In genomic region chr4:167652267-167652666, GRCh38 we compare ENCODE assay signal across 25 cellular contexts.
A peak's percentile ranks its signal among the peaks of the same experiment; 100 is the strongest.
DNase-seq lines count a peak whose midpoint lies in the region; ATAC-seq and TF ChIP-seq lines count a peak whose summit lies in the region.
"Had no signal": no experiment of that assay in that cellular context is flagged by ENCODE, and none has a peak within 500 bp of the region (broad histone marks: within the 10 kb centered on the region; RNA-seq: fewer than 3 reads in every experiment).

No MANE protein-coding gene starts in this region.

- H3K4me3 Mint-ChIP-seq in chondrocyte (ENCODE audit: unreplicated experiment) = no peak overlapping the region
- H3K4me3 Mint-ChIP-seq: CD14-positive monocyte; CD4-positive, alpha-beta memory T cell; CD4-positive, CD25-positive, alpha-beta regulatory T cell; CD8-positive, alpha-beta memory T cell had no signal

- H3K23ac ChIP-seq in neuronal stem cell (ENCODE audit: low read depth, low read length, poor library complexity) = no peak overlapping the region

- no peak for TF ChIP-seq RAD21 in SK-N-SH (IDR thresholded peaks at IDR 0.05; ENCODE audit: low read length)

- H2AK5ac ChIP-seq in neuronal stem cell (ENCODE audit: low read depth, low read length) = no peak overlapping the region

- no peak overlapping the region for H3K14ac ChIP-seq in neuronal stem cell (ENCODE audit: low read length)

- POLR2A ChIA-PET in SK-N-SH (lab: Yijun Ruan, JAX) = no interaction called here

- no peak overlapping the region for H2BK15ac ChIP-seq in neuronal stem cell (ENCODE audit: low read length)

- H3K9me3 Mint-ChIP-seq in chondrocyte (ENCODE audit: low read depth) = peaks cover 12% of the 10 kb centered on the region

- H3K79me2 ChIP-seq in SK-N-SH (ENCODE audit: insufficient read depth) = no peaks in the 10 kb centered on the region

- no peaks in the 10 kb centered on the region for H3K27me3 ChIP-seq in heart left ventricle
- H3K27me3 ChIP-seq in neuronal stem cell (ENCODE audit: control insufficient read depth in 3 of 3, insufficient read depth in 3 of 3, low read depth in 1 of 3, low read length in 3 of 3) = no peaks in the 10 kb centered on the region
- no peaks in the 10 kb centered on the region for H3K27me3 ChIP-seq in upper lobe of right lung
- no peaks in the 10 kb centered on the region for H3K27me3 ChIP-seq in SK-N-SH (ENCODE audit: insufficient read depth)
- H3K27me3 ChIP-seq: BE2C, BLaER1 had no signal

- DNase-seq in left cardiac atrium (peak; percentile 14), heart left ventricle (no peak), chondrocyte (ENCODE audit: low spot score) (peak; percentile 63), neuronal stem cell (ENCODE audit: low spot score) (no peak), upper lobe of right lung (no peak), SK-N-SH (no peak), sciatic nerve (ENCODE audit: low spot score) (no peak)
- DNase-seq: 8988T; ACHN; BE2C; C1 segment of cervical spinal cord; CD4-positive, alpha-beta memory T cell; CD4-positive, CD25-positive, alpha-beta regulatory T cell; CD8-positive, alpha-beta memory T cell; COR-L47; DMS 273 treated with DMSO at 0.1 percent for 48 hours; DMS153; DMS53; DMS79; DND-41; EL; GDM1 had no signal

- H2BK120ac ChIP-seq in neuronal stem cell (ENCODE audit: low read depth, low read length) = no peak overlapping the region

- H3K9ac ChIP-seq in neuronal stem cell (ENCODE audit: low read depth, low read length, poor library complexity) (no peak overlapping the region), SK-N-SH (no peak overlapping the region)
- H3K9ac ChIP-seq: BLaER1 had no signal

- ATAC-seq in left cardiac atrium (no peak), heart left ventricle (no peak), upper lobe of right lung (peak; percentile 38), sciatic nerve (no peak)
- ATAC-seq: GM12878 had no signal

- TF ChIP-seq POLR2A in heart left ventricle (IDR thresholded peaks at IDR 0.05) = no peak

- peaks cover 10% of the 10 kb centered on the region for H3K27me3 Mint-ChIP-seq in chondrocyte (ENCODE audit: low read depth)
- H3K27me3 Mint-ChIP-seq: CD4-positive, alpha-beta memory T cell; CD4-positive, CD25-positive, alpha-beta regulatory T cell; CD8-positive, alpha-beta memory T cell had no signal

- no peak overlapping the region for H3K4ac ChIP-seq in neuronal stem cell (ENCODE audit: low read length)

- intact Hi-C loops in left cardiac atrium (cut with DNase I) = no loop called here
- intact Hi-C loops in heart left ventricle (cut with DNase I) = no loop called here
- intact Hi-C loops in upper lobe of right lung (cut with DNase I) = no loop called here
- intact Hi-C loops in sciatic nerve (cut with DNase I) = no loop called here

- H3K36me3 ChIP-seq in heart left ventricle = no peaks in the 10 kb centered on the region
- no peaks in the 10 kb centered on the region for H3K36me3 ChIP-seq in neuronal stem cell (replicated peaks in 1 of 2; ENCODE audit: control insufficient read depth in 2 of 2, insufficient read depth in 2 of 2, low read length in 2 of 2)
- no peaks in the 10 kb centered on the region for H3K36me3 ChIP-seq in upper lobe of right lung
- H3K36me3 ChIP-seq in SK-N-SH (replicated peaks in 1 of 2; ENCODE audit: control insufficient read depth in 1 of 2, insufficient read depth in 2 of 2, low read length in 1 of 2) = no peaks in the 10 kb centered on the region
- H3K36me3 ChIP-seq: BE2C, BLaER1 had no signal

- H3K27ac Mint-ChIP-seq in chondrocyte (ENCODE audit: unreplicated experiment) = no peak overlapping the region
- H3K27ac Mint-ChIP-seq: CD14-positive monocyte; CD4-positive, alpha-beta memory T cell; CD4-positive, CD25-positive, alpha-beta regulatory T cell; CD8-positive, alpha-beta memory T cell had no signal

- no peaks in the 10 kb centered on the region for H4K20me1 ChIP-seq in SK-N-SH (ENCODE audit: insufficient read depth)
- H4K20me1 ChIP-seq: BLaER1 had no signal

- WGBS in heart left ventricle, 4 donors = 55 to 76% (median 62%) methylated on average over 3 to 4 of the region's 4 CpGs
- no CpG with 5 or more reads among the region's 4 CpGs for WGBS in neuronal stem cell (ENCODE audit: extremely low coverage in 2 of 2, insufficient read length in 2 of 2, insufficient replicate concordance in 1 of 2), 2 donors
- WGBS in SK-N-SH (ENCODE audit: low lambda C conversion rate) = 10% methylated on average over 4 of the region's 4 CpGs

- H3K79me1 ChIP-seq in neuronal stem cell (ENCODE audit: low read depth, low read length) = no peaks in the 10 kb centered on the region

- H2AFZ ChIP-seq in neuronal stem cell (ENCODE audit: low read length) (no peak overlapping the region), SK-N-SH (ENCODE audit: low read depth) (no peak overlapping the region)

- H3K36me3 Mint-ChIP-seq in chondrocyte (ENCODE audit: low read depth) = no peaks in the 10 kb centered on the region
- H3K36me3 Mint-ChIP-seq: CD14-positive monocyte; CD4-positive, alpha-beta memory T cell; CD4-positive, CD25-positive, alpha-beta regulatory T cell; CD8-positive, alpha-beta memory T cell had no signal

- no peak overlapping the region for H3K27ac ChIP-seq in heart left ventricle
- H3K27ac ChIP-seq in neuronal stem cell (replicated peaks; ENCODE audit: low read length) = no peak overlapping the region
- no peak overlapping the region for H3K27ac ChIP-seq in upper lobe of right lung
- H3K27ac ChIP-seq in SK-N-SH (ENCODE audit: low read depth in 2 of 2, low read length in 1 of 2) = no peak overlapping the region
- H3K27ac ChIP-seq: BLaER1 had no signal

- H4K91ac ChIP-seq in neuronal stem cell (ENCODE audit: low read depth, low read length, poor library complexity) = no peak overlapping the region

- TF ChIP-seq CTCF in heart left ventricle (IDR thresholded peaks at IDR 0.05) (no peak), chondrocyte (IDR thresholded peaks at IDR 0.05) (no peak), upper lobe of right lung (IDR thresholded peaks at IDR 0.05) (no peak), SK-N-SH (IDR thresholded peaks at IDR 0.05) (no peak)

- no peak for TF ChIP-seq EP300 in SK-N-SH (IDR thresholded peaks at IDR 0.05; ENCODE audit: borderline replicate concordance in 1 of 2, low read depth in 1 of 2, low read length in 1 of 2)

- no peaks in the 10 kb centered on the region for H3K4me1 Mint-ChIP-seq in chondrocyte (ENCODE audit: low read depth)
- H3K4me1 Mint-ChIP-seq: CD14-positive monocyte; CD4-positive, alpha-beta memory T cell; CD4-positive, CD25-positive, alpha-beta regulatory T cell; CD8-positive, alpha-beta memory T cell had no signal

- no peak overlapping the region for H2BK12ac ChIP-seq in neuronal stem cell (ENCODE audit: low read length)

- no peak overlapping the region for H3K4me3 ChIP-seq in heart left ventricle
- H3K4me3 ChIP-seq in neuronal stem cell (ENCODE audit: low read length in 2 of 2) = no peak overlapping the region
- H3K4me3 ChIP-seq in upper lobe of right lung = no peak overlapping the region
- no peak overlapping the region for H3K4me3 ChIP-seq in SK-N-SH (ENCODE audit: low read depth in 2 of 2, low read length in 1 of 2)
- H3K4me3 ChIP-seq: BLaER1, GM12878 had no signal

- no peak overlapping the region for H4K8ac ChIP-seq in neuronal stem cell (ENCODE audit: low read depth, low read length)

- H2BK5ac ChIP-seq in neuronal stem cell (ENCODE audit: low read length) = no peak overlapping the region

- H3F3A ChIP-seq in SK-N-SH (replicated peaks; ENCODE audit: insufficient read depth) = no peaks in the 10 kb centered on the region

- CTCF ChIA-PET in SK-N-SH (lab: Yijun Ruan, JAX) = interaction anchor here (1.4 kb wide), 1 partner anchor 29 kb away, joined by 3 read pairs; no protein-coding TSS in a partner anchor

- no peaks in the 10 kb centered on the region for H3K9me2 ChIP-seq in SK-N-SH

- H3K4me1 ChIP-seq in heart left ventricle (no peaks in the 10 kb centered on the region), neuronal stem cell (ENCODE audit: control insufficient read depth in 2 of 2, insufficient read depth in 1 of 2, low read depth in 1 of 2, low read length in 2 of 2) (no peaks in the 10 kb centered on the region), upper lobe of right lung (no peaks in the 10 kb centered on the region), SK-N-SH (ENCODE audit: control insufficient read depth in 1 of 2, insufficient read depth in 2 of 2, low read depth in 1 of 2, low read length in 1 of 2) (no peaks in the 10 kb centered on the region)
- H3K4me1 ChIP-seq: BE2C, BLaER1 had no signal

- no peak overlapping the region for H3K4me2 ChIP-seq in neuronal stem cell (ENCODE audit: insufficient read depth, low read length, poor library complexity, severe bottlenecking)
- no peak overlapping the region for H3K4me2 ChIP-seq in SK-N-SH
- H3K4me2 ChIP-seq: BLaER1 had no signal

- peak overlapping the region; percentile 52 for H3K18ac ChIP-seq in neuronal stem cell (ENCODE audit: low read length)

- H3K9me3 ChIP-seq in heart left ventricle = peaks cover 0 to 12% (median 0%) of the 10 kb centered on the region in 12 donors
- peaks cover 0 to 7% of the 10 kb centered on the region in 2 donors for H3K9me3 ChIP-seq in neuronal stem cell (replicated peaks in 1 of 2; ENCODE audit: control insufficient read depth in 2 of 2, insufficient read depth in 1 of 2, low read depth in 1 of 2, low read length in 2 of 2)
- no peaks in the 10 kb centered on the region for H3K9me3 ChIP-seq in upper lobe of right lung
- no peaks in the 10 kb centered on the region for H3K9me3 ChIP-seq in SK-N-SH
- H3K9me3 ChIP-seq: BE2C had no signal

TF ChIP-seq in SK-N-SH, 30 proteins besides CTCF, POLR2A, EP300 and RAD21 (continues in another document):
- TF ChIP-seq SIN3A (IDR thresholded peaks at IDR 0.05; ENCODE audit: borderline replicate concordance, low read depth, low read length) (no peak), USF2 (IDR thresholded peaks at IDR 0.05; ENCODE audit: borderline replicate concordance, low read depth, low read length) (no peak), RXRA (IDR thresholded peaks at IDR 0.05; ENCODE audit: borderline replicate concordance, low read depth) (no peak), ELF1 (IDR thresholded peaks at IDR 0.05) (no peak), PBX3 (IDR thresholded peaks at IDR 0.05) (no peak), NFIC (IDR thresholded peaks at IDR 0.05; ENCODE audit: borderline replicate concordance) (no peak)

Comparison
In these comparisons a context has a peak if more than half of its experiments do, and no peak if none do; other contexts are left out.
1. DNase-seq: peak in left cardiac atrium (single experiment) and chondrocyte (single experiment); none in heart left ventricle (0 of 5), neuronal stem cell (single experiment), upper lobe of right lung (single experiment), SK-N-SH (single experiment) and sciatic nerve (single experiment).